Comparison of ENCODE assay signal across 8 cellular contexts in the genomic region with DNA sequence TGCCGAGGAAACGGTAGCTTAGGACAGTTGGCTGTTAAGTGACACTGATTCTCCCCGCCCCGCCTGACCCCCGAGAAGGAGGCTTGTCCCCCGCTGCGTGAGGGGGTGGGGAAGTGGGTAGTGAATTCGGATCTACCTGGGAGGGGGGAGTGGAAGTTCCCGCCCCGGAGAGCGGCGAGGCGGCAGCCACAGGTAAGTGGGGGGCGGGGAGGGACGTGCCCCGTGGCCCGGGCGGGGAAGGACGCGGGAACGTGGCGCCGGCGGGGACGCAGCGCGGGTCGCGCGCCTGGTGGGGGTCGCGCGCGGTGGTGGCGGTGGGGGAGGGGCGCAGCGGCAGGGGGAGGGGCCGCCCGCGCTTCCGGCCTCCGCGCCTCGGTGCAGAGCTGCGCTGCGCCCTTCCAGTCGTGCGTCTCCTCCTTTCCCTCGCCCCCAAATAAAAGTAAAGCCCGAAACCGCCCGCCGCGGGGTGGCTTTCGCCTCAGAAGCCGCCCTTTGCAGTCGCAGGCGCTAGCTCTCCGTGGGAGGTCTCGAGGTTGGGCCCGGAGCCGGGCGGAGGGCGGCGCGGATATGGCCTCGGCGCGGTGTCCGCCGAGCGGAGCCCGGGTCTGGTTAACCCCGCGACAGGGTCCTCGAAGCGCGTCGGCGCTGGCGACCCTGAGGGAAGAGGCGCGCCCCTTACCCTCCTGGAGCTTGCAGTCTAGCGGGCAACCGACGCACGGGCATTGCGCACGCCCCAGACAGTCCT. TPM values are rescaled to one million over a fixed set of nuclear protein-coding genes. Genes with fewer than 3 reads are reported as not detected.
A peak's percentile ranks its signal among the peaks of the same experiment; 100 is the strongest.
DNase-seq lines count a peak whose midpoint lies in the region; ATAC-seq and TF ChIP-seq lines count a peak whose summit lies in the region.

No MANE protein-coding gene starts in this region.

- WGBS in adipose tissue, 3 donors, result 0 to 1% (median 1%) methylated on average over 81 to 89 of the region's 89 CpGs
- WGBS in sigmoid colon, 2 donors, result 1% methylated on average over 89 of the region's 89 CpGs

- H3K9me3 ChIP-seq in SU-DHL-6 (ENCODE audit: insufficient read depth, low read length), result no peaks in the 10 kb centered on the region
- no peaks in the 10 kb centered on the region for H3K9me3 ChIP-seq in sigmoid colon

- no peaks in the 10 kb centered on the region for H3K9me2 ChIP-seq in SU-DHL-6 (replicated peaks; ENCODE audit: insufficient read depth, low read length)

- no peaks in the 10 kb centered on the region for H4K20me1 ChIP-seq in SU-DHL-6 (ENCODE audit: low read depth, low read length)

- peak; percentile 43 for ATAC-seq in GM19467 (IDR thresholded peaks at IDR 0.05; ENCODE audit: unreplicated experiment)

- peak overlapping the region; percentile 90 for H3K9ac ChIP-seq in SU-DHL-6 (ENCODE audit: low read length)

- peak overlapping the region; percentile 81 for H2AFZ ChIP-seq in SU-DHL-6 (ENCODE audit: low read depth, low read length, severe bottlenecking)

- H3K79me2 ChIP-seq in SU-DHL-6 (ENCODE audit: insufficient read depth, low read length), result peaks cover 53% of the 10 kb centered on the region

- TF ChIP-seq POLR2A in sigmoid colon (IDR thresholded peaks at IDR 0.05), result no peak

- peak overlapping the region; percentile 99 for H3K4me3 ChIP-seq in SU-DHL-6 (ENCODE audit: insufficient read depth, low read length, poor library complexity, severe bottlenecking)
- H3K4me3 ChIP-seq in sigmoid colon, result peak overlapping the region; percentile 95 to 99 (median 99)

- peak overlapping the region; percentile 75 for H3K4me2 ChIP-seq in SU-DHL-6 (ENCODE audit: low read depth, low read length, poor library complexity, severe bottlenecking)

- peak overlapping the region; percentile 92 for H3K27ac ChIP-seq in SU-DHL-6 (ENCODE audit: low read depth, low read length)
- H3K27ac ChIP-seq in adipose tissue (ENCODE audit: low read depth, low read length), result peak overlapping the region; percentile 83
- peak overlapping the region; percentile 96 to 100 (median 99) for H3K27ac ChIP-seq in sigmoid colon

- H3F3A ChIP-seq in SU-DHL-6 (ENCODE audit: insufficient read depth), result peaks cover 13% of the 10 kb centered on the region

- no peaks in the 10 kb centered on the region for H3K27me3 ChIP-seq in SU-DHL-6 (ENCODE audit: low read length)
- H3K27me3 ChIP-seq in sigmoid colon, result no peaks in the 10 kb centered on the region

- TF ChIP-seq CTCF in SU-DHL-6 (IDR thresholded peaks at IDR 0.05; ENCODE audit: insufficient read depth, low read length, poor library complexity, severe bottlenecking), result no peak
- no peak for TF ChIP-seq CTCF in sigmoid colon (IDR thresholded peaks at IDR 0.05)

- DNase-seq in DMS 273 (lab: John Stamatoyannopoulos, UW; ENCODE audit: unreplicated experiment), result peak; percentile 76
- DNase-seq in HT1080 (ENCODE audit: low read depth), result peak; percentile 55
- peak; percentile 54 for DNase-seq in hepatic stellate cell (ENCODE audit: low spot score)
- DNase-seq in sigmoid colon, result peak; percentile 72
- DNase-seq in cortex of kidney (lab: John Stamatoyannopoulos, UW), result no peak

- intact Hi-C loops in sigmoid colon (cut with DNase I), result loop anchor here (2.0 kb wide), 1 partner anchor 221 kb away; no protein-coding TSS in a partner anchor

- no peak for TF ChIP-seq EP300 in sigmoid colon (IDR thresholded peaks at IDR 0.05)

- H3K36me3 ChIP-seq in SU-DHL-6 (ENCODE audit: low read length) (0 out of 2 replicates have a peak, but pooled peaks cover 3% of the 10 kb centered on the region), sigmoid colon (no peaks in the 10 kb centered on the region)

- peaks cover 0 to 38% (median 33%) of the 10 kb centered on the region in 4 donors for H3K4me1 ChIP-seq in sigmoid colon

RNA-seq across cellular contexts. Expression of a gene that starts 0.4 kb away (rescaled TPM):
- total RNA-seq in HT1080 (2014; rRNA removed; shearing (Covaris generic)), result 42.3 and 65.4 TPM in 2 replicates
- 34.0 and 34.7 TPM in 2 replicates for polyA plus RNA-seq in HT1080 (2015; cell fraction: cytosol; rRNA removed)
- polyA plus RNA-seq in HT1080 (2015; cell fraction: nucleus; rRNA removed), result 16.3 and 30.5 TPM in 2 replicates
- polyA plus RNA-seq in adipose tissue (10 to 100 TPM in 2 of 3 donors, 1 to 10 TPM in 1; 6.2 to 18.7 (median 12.9) TPM), sigmoid colon (10 to 100 TPM; 16.7 to 23.8 (median 23.4) TPM)
- 10 to 100 TPM; 12.6 to 27.6 (median 20.8) TPM for total RNA-seq in sigmoid colon
